ENCODE assay signal across 23 cellular contexts in genomic region chr19:12318782-12319413, GRCh38. TPM values are rescaled to one million over a fixed set of nuclear protein-coding genes. Genes with fewer than 3 reads are reported as not detected.
DNase-seq lines count a peak whose midpoint lies in the region; ATAC-seq, FAIRE-seq and TF ChIP-seq lines count a peak whose summit lies in the region.
"Had no signal": no experiment of that assay in that cellular context is flagged by ENCODE, and none has a peak within 500 bp of the region (broad histone marks: within the 10 kb centered on the region; RNA-seq: fewer than 3 reads in every experiment).

No MANE protein-coding gene starts in this region.

- BruUV-seq in OCI-LY7 (replicated peaks; lab: Mats Ljungman, UMichigan) (TSS peak; percentile 45), K562 (replicated peaks; lab: Mats Ljungman, UMichigan) (no TSS peak)

- POLR2A ChIA-PET in OCI-LY7 (lab: Charles Lee) (no interaction called here), K562 (lab: Yijun Ruan, JAX) (interaction anchor here (1.2 kb wide), 1 partner anchor 24 kb away, joined by 3 read pairs; the partner anchor contains the start of gene ZNF44)

- no peaks in the 10 kb centered on the region for H3K9me2 ChIP-seq in OCI-LY7 (ENCODE audit: insufficient read depth, low read length)

- H4K20me1 ChIP-seq in OCI-LY7 (ENCODE audit: insufficient read depth, low read length), result no peaks in the 10 kb centered on the region
- no peaks in the 10 kb centered on the region for H4K20me1 ChIP-seq in K562 (replicated peaks; ENCODE audit: control insufficient read depth, insufficient read depth, low read length)

- CTCF ChIA-PET in OCI-LY7 (lab: Charles Lee; ENCODE audit: unreplicated experiment) (no interaction called here), K562 (lab: Yijun Ruan, JAX; ENCODE audit: low intra/inter-chr PET ratio) (no interaction called here)

- H3K36me3 ChIP-seq in OCI-LY7 (ENCODE audit: insufficient read depth, low read length) (peaks cover 62% of the 10 kb centered on the region), K562 (ENCODE audit: control insufficient read depth, insufficient read depth, low read length) (no peaks in the 10 kb centered on the region), liver (ENCODE audit: control insufficient read depth in 4 of 4, insufficient read depth in 3 of 4, low read depth in 1 of 4, low read length in 3 of 4) (peaks cover 20 to 62% (median 48%) of the 10 kb centered on the region in 4 donors)

- H2AFZ ChIP-seq in OCI-LY7 (ENCODE audit: low read length) (no peak overlapping the region), K562 (ENCODE audit: low read depth, low read length) (no peak overlapping the region)

- no peaks in the 10 kb centered on the region for H3K9me1 ChIP-seq in K562 (ENCODE audit: control insufficient read depth, insufficient read depth, low read length)

- no peak for TF ChIP-seq CTCF in OCI-LY7 (conservative IDR thresholded peaks at IDR 0.05; ENCODE audit: low read length)
- no peak for TF ChIP-seq CTCF in K562 (IDR thresholded peaks at IDR 0.05 in 2 of 3, conservative IDR thresholded peaks at IDR 0.05 in 1 of 3; ENCODE audit: insufficient read depth in 2 of 3, low read depth in 1 of 3, low read length in 3 of 3)
- TF ChIP-seq CTCF in liver (IDR thresholded peaks at IDR 0.05; ENCODE audit: low read depth, low read length, missing input control), result no peak

- intact Hi-C loops in OCI-LY7 (cut with micrococcal nuclease; ENCODE audit: unreplicated experiment), result no loop called here
- intact Hi-C loops in K562 (cut with micrococcal nuclease), result no loop called here

- H3K9me3 ChIP-seq in OCI-LY7 (ENCODE audit: low read length) (peaks cover 12% of the 10 kb centered on the region; the same call in 1 of the 2 replicates), K562 (replicated peaks; ENCODE audit: control insufficient read depth, insufficient read depth, low read depth, low read length) (no peaks in the 10 kb centered on the region; the same call in 1 of the 2 replicates), liver (ENCODE audit: control insufficient read depth in 4 of 4, low read length in 3 of 4) (peaks cover 17 to 47% (median 21%) of the 10 kb centered on the region in 4 donors)

- H3K4me2 ChIP-seq in OCI-LY7 (ENCODE audit: low read length) (no peak overlapping the region), K562 (ENCODE audit: insufficient read depth, low read length) (no peak overlapping the region)

- ATAC-seq in K562, result no peak
- no peak for ATAC-seq in GM21737 (IDR thresholded peaks at IDR 0.05; ENCODE audit: unreplicated experiment)

- H3K4me3 ChIP-seq in OCI-LY7 (ENCODE audit: low read depth, low read length, poor library complexity, severe bottlenecking) (no peak overlapping the region), K562 (no peak overlapping the region), liver (ENCODE audit: low read depth in 1 of 3, low read length in 3 of 3) (peak overlapping the region in 2 of 3 donors; percentile 44 to 65)

- no peak for TF ChIP-seq EP300 in K562 (IDR thresholded peaks at IDR 0.05; ENCODE audit: low read length)

- H3K9ac ChIP-seq in K562 (ENCODE audit: insufficient read depth in 1 of 2, low read depth in 2 of 2, low read length in 2 of 2), result no peak overlapping the region
- H3K9ac ChIP-seq in liver (ENCODE audit: low read depth in 1 of 2, low read length in 2 of 2), result no peak overlapping the region

- peaks cover 0 to 5% of the 10 kb centered on the region in 2 experiments; a peak in 1 of 5 replicates for H3K27me3 ChIP-seq in K562 (ENCODE audit: control insufficient read depth in 2 of 2, insufficient read depth in 2 of 2, low read length in 2 of 2)
- H3K27me3 ChIP-seq in liver (ENCODE audit: control insufficient read depth in 4 of 4, insufficient read depth in 4 of 4, low read length in 3 of 4), result no peaks in the 10 kb centered on the region

- in situ Hi-C loops in K562 (cut with MboI), result no loop called here

- no peak for TF ChIP-seq POLR2A in K562 (conservative IDR thresholded peaks at IDR 0.05)

- FAIRE-seq in K562 (lab: Jason Lieb, UNC), result no peak
- FAIRE-seq: GM12891, H54 had no signal

- H3K27ac ChIP-seq in OCI-LY7 (ENCODE audit: low read depth, low read length, poor library complexity, severe bottlenecking) (no peak overlapping the region), K562 (ENCODE audit: extremely low read depth, low read depth, low read length) (no peak overlapping the region), liver (ENCODE audit: low read depth in 1 of 2, low read length in 2 of 2) (no peak overlapping the region)
- H3K27ac ChIP-seq: RWPE1 had no signal

- H3K79me2 ChIP-seq in OCI-LY7 (ENCODE audit: insufficient read depth, low read depth, low read length) (no peaks in the 10 kb centered on the region), K562 (ENCODE audit: control insufficient read depth, insufficient read depth, low read length) (no peaks in the 10 kb centered on the region)

- TF ChIP-seq RAD21 in K562 (CRISPR knock-in tag; conservative IDR thresholded peaks at IDR 0.05 in 1 of 2, IDR thresholded peaks at IDR 0.05 in 1 of 2) (no peak), liver (IDR thresholded peaks at IDR 0.05) (no peak)

- H3K4me1 ChIP-seq in OCI-LY7 (ENCODE audit: insufficient read depth, low read length, poor library complexity, severe bottlenecking) (no peaks in the 10 kb centered on the region), K562 (replicated peaks in 1 of 2; ENCODE audit: control insufficient read depth in 2 of 2, insufficient read depth in 2 of 2, low read length in 2 of 2) (no peaks in the 10 kb centered on the region), liver (ENCODE audit: control insufficient read depth in 4 of 4, insufficient read depth in 4 of 4, low read length in 3 of 4) (peaks cover 0 to 4% (median 0%) of the 10 kb centered on the region in 4 donors)

- DNase-seq in OCI-LY7 (ENCODE audit: low spot score) (no peak), K562 (ENCODE audit: extremely low read depth in 1 of 4, low spot score in 3 of 4) (no peak), kidney tubule cell (ENCODE audit: low spot score) (no peak), nucleus accumbens (lab: John Stamatoyannopoulos, UW) (no peak)
- DNase-seq: C1 segment of cervical spinal cord; CD4-positive, alpha-beta memory T cell; COR-L47; DMS79; EL; GDM1; NCI-H1048; NCI-H1417; NCI-H1694; NCI-H2029 treated with DMSO at 0.1 percent for 48 hours; NCI-H2227 treated with DMSO at 0.1 percent for 48 hours; NCI-H526 treated with DMSO at 0.1 percent for 48 hours; SHP77 had no signal

- WGBS in K562 (ENCODE audit: insufficient coverage, low coverage, missing lambda C conversion rate), result 12% methylated on average over 13 of the region's 13 CpGs
- 98% methylated on average over 13 of the region's 13 CpGs for WGBS in liver

RNA-seq across cellular contexts. Expression of gene ZNF563, which starts 14.5 kb away (rescaled TPM):
- total RNA-seq in OCI-LY7 (2014; rRNA removed; shearing (Covaris generic)), result 3.2 and 5.9 TPM in 2 replicates
- 5.9 and 6.6 TPM in 2 replicates for total RNA-seq in OCI-LY7 (2022)
- total RNA-seq in K562 (2011; cell fraction: chromatin; rRNA removed; ENCODE audit: low replicate concordance), result 1.1 and 1.6 TPM in 2 replicates
- total RNA-seq in K562 (2011; cell fraction: nucleolus; rRNA removed), result 0.50 and 0.92 TPM in 2 replicates
- total RNA-seq in K562 (2011; cell fraction: nucleoplasm; rRNA removed), result 0.31 and 0.66 TPM in 2 replicates
- total RNA-seq in K562 (2014; rRNA removed), result 0.73 and 0.98 TPM in 2 replicates
- 1.2 and 1.3 TPM in 2 replicates for total RNA-seq in K562 (2014; rRNA removed; fragmentation: Illumina TruSeq; extraction: Trizol)
- total RNA-seq in K562 (2015; rRNA removed; fragmentation: Illumina TruSeq; extraction: Trizol), result 1.6 and 1.7 TPM in 2 replicates
- 0.69 and 1.5 TPM in 2 replicates for total RNA-seq in K562 (2021)
- 0.57 and 0.67 TPM in 2 replicates for polyA plus RNA-seq in K562 (2011; rRNA removed)
- polyA plus RNA-seq in K562 (2011; cell fraction: cytosol; rRNA removed), result 0.15 and 0.34 TPM in 2 replicates
- 0.23 and 0.34 TPM in 2 replicates for polyA plus RNA-seq in K562 (2011; cell fraction: nucleus; rRNA removed)
- 1.3 TPM in 2 replicates for polyA plus RNA-seq in K562 (2012)
- polyA plus RNA-seq in K562 (2014; fragmentation: Illumina TruSeq; extraction: Trizol), result 1.1 and 1.3 TPM in 2 replicates
- polyA plus RNA-seq in K562 (2014; fragmentation: Nextera tagmentation; extraction: Ambion mirVana), result under 1 TPM; 0.37 to 0.74 TPM
- 1.00 and 2.9 TPM in 2 replicates for polyA plus RNA-seq in K562 (2014; rRNA removed)
- polyA minus RNA-seq in K562 (2011; rRNA and poly(A)+ RNA removed), result 1.0 and 1.3 TPM in 2 replicates
- polyA minus RNA-seq in K562 (2011; cell fraction: cytosol; rRNA and poly(A)+ RNA removed), result not detected in 2 replicates
- polyA minus RNA-seq in K562 (2011; cell fraction: nucleus; rRNA and poly(A)+ RNA removed), result 0.54 and 1.3 TPM in 2 replicates
- 10 to 100 TPM in 1 of 2 donors, 1 to 10 TPM in 1; 6.2 to 15.8 TPM for total RNA-seq in liver
- 1 to 10 TPM; 2.5 to 7.6 TPM for polyA plus RNA-seq in liver
- total RNA-seq: NCI-H460 had no signal

RNA-seq across cellular contexts. Expression of gene ZNF44, which starts 24.2 kb away (rescaled TPM):
- total RNA-seq in OCI-LY7 (2014; rRNA removed; shearing (Covaris generic)), result 4.1 and 4.6 TPM in 2 replicates
- total RNA-seq in OCI-LY7 (2022) (10.6 and 12.5 TPM in 2 replicates), K562 (2014; rRNA removed) (2.6 and 3.2 TPM in 2 replicates), K562 (2014; rRNA removed; fragmentation: Illumina TruSeq; extraction: Trizol) (8.3 TPM in 2 replicates), K562 (2015; rRNA removed; fragmentation: Illumina TruSeq; extraction: Trizol) (7.7 and 8.2 TPM in 2 replicates), K562 (2021) (3.2 and 3.9 TPM in 2 replicates), liver (10 to 100 TPM in 1 of 2 donors, 1 to 10 TPM in 1; 7.1 to 17.9 TPM)
- total RNA-seq in K562 (2011; cell fraction: chromatin; rRNA removed; ENCODE audit: low replicate concordance), result 5.5 and 19.4 TPM in 2 replicates
- total RNA-seq in K562 (2011; cell fraction: nucleolus; rRNA removed), result 3.3 and 4.5 TPM in 2 replicates
- total RNA-seq in K562 (2011; cell fraction: nucleoplasm; rRNA removed), result 7.4 and 7.6 TPM in 2 replicates
- polyA plus RNA-seq in K562 (2011; rRNA removed) (2.7 and 4.4 TPM in 2 replicates), K562 (2014; fragmentation: Illumina TruSeq; extraction: Trizol) (5.3 and 5.5 TPM in 2 replicates), K562 (2014; fragmentation: Nextera tagmentation; extraction: Ambion mirVana) (1 to 10 TPM; 2.7 to 5.7 TPM), K562 (2014; rRNA removed) (3.9 and 4.4 TPM in 2 replicates), liver (1 to 10 TPM; 4.1 to 6.6 TPM)
- 0.54 and 1.2 TPM in 2 replicates for polyA plus RNA-seq in K562 (2011; cell fraction: cytosol; rRNA removed)
- 2.3 and 2.4 TPM in 2 replicates for polyA plus RNA-seq in K562 (2011; cell fraction: nucleus; rRNA removed)
- 4.7 and 6.8 TPM in 2 replicates for polyA plus RNA-seq in K562 (2012)
- 3.5 and 4.9 TPM in 2 replicates for polyA minus RNA-seq in K562 (2011; rRNA and poly(A)+ RNA removed)
- 0.55 and 1.0 TPM in 2 replicates for polyA minus RNA-seq in K562 (2011; cell fraction: cytosol; rRNA and poly(A)+ RNA removed)
- 0.94 and 3.1 TPM in 2 replicates for polyA minus RNA-seq in K562 (2011; cell fraction: nucleus; rRNA and poly(A)+ RNA removed)

RNA-seq across cellular contexts. Expression of gene ZNF442, which starts 46.6 kb away (rescaled TPM):
- total RNA-seq in OCI-LY7 (2014; rRNA removed; shearing (Covaris generic)), result 0.19 TPM in 1 of 2 replicates, not detected in the other
- total RNA-seq in OCI-LY7 (2022), result 0.76 and 0.77 TPM in 2 replicates
- total RNA-seq in K562 (2011; cell fraction: chromatin; rRNA removed; ENCODE audit: low replicate concordance), result 5.8 and 20.6 TPM in 2 replicates
- 5.2 and 6.2 TPM in 2 replicates for total RNA-seq in K562 (2011; cell fraction: nucleolus; rRNA removed)
- 5.9 and 6.8 TPM in 2 replicates for total RNA-seq in K562 (2011; cell fraction: nucleoplasm; rRNA removed)
- total RNA-seq in K562 (2014; rRNA removed), result 3.9 and 5.2 TPM in 2 replicates
- total RNA-seq in K562 (2014; rRNA removed; fragmentation: Illumina TruSeq; extraction: Trizol), result 7.0 and 7.1 TPM in 2 replicates
- total RNA-seq in K562 (2015; rRNA removed; fragmentation: Illumina TruSeq; extraction: Trizol), result 4.9 and 5.5 TPM in 2 replicates
- total RNA-seq in K562 (2021), result 3.4 and 4.1 TPM in 2 replicates
- polyA plus RNA-seq in K562 (2011; rRNA removed), result 4.7 and 5.2 TPM in 2 replicates
- polyA plus RNA-seq in K562 (2011; cell fraction: cytosol; rRNA removed), result 0.39 and 1.4 TPM in 2 replicates
- polyA plus RNA-seq in K562 (2011; cell fraction: nucleus; rRNA removed), result 2.8 and 3.0 TPM in 2 replicates
- 1.8 and 3.4 TPM in 2 replicates for polyA plus RNA-seq in K562 (2012)
- polyA plus RNA-seq in K562 (2014; fragmentation: Illumina TruSeq; extraction: Trizol), result 2.5 TPM in 2 replicates
- 1 to 10 TPM; 3.1 to 5.5 TPM for polyA plus RNA-seq in K562 (2014; fragmentation: Nextera tagmentation; extraction: Ambion mirVana)
- polyA plus RNA-seq in K562 (2014; rRNA removed), result 1.7 and 2.6 TPM in 2 replicates
- polyA minus RNA-seq in K562 (2011; rRNA and poly(A)+ RNA removed), result 10.8 and 16.2 TPM in 2 replicates
- polyA minus RNA-seq in K562 (2011; cell fraction: cytosol; rRNA and poly(A)+ RNA removed), result 1.8 and 4.4 TPM in 2 replicates
- polyA minus RNA-seq in K562 (2011; cell fraction: nucleus; rRNA and poly(A)+ RNA removed), result 1.2 and 3.6 TPM in 2 replicates
- 1 to 10 TPM; 2.8 to 4.2 TPM for total RNA-seq in liver
- polyA plus RNA-seq in liver, result under 1 TPM; 0.49 to 0.67 TPM
- total RNA-seq: NCI-H460 had no signal

Comparison
In these comparisons a context has a peak if more than half of its experiments do, and no peak if none do; other contexts are left out.
1. H3K4me3 ChIP-seq: peak in liver (2 of 3); none in OCI-LY7 (single experiment) and K562 (single experiment).